Comparison of ENCODE assay signal across 8 cellular contexts in genomic region chr15:88894819-88895767, GRCh38. TPM values are rescaled to one million over a fixed set of nuclear protein-coding genes. Genes with fewer than 3 reads are reported as not detected.
A peak's percentile ranks its signal among the peaks of the same experiment; 100 is the strongest.
DNase-seq lines count a peak whose midpoint lies in the region; ATAC-seq and TF ChIP-seq lines count a peak whose summit lies in the region.

A gene with protein sequence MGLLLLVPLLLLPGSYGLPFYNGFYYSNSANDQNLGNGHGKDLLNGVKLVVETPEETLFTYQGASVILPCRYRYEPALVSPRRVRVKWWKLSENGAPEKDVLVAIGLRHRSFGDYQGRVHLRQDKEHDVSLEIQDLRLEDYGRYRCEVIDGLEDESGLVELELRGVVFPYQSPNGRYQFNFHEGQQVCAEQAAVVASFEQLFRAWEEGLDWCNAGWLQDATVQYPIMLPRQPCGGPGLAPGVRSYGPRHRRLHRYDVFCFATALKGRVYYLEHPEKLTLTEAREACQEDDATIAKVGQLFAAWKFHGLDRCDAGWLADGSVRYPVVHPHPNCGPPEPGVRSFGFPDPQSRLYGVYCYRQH (minus strand): TSS chr15:88895544. CDS start chr15:88887298, 8,246 bp downstream.

- peak; percentile 44 for ATAC-seq in HG03342 (IDR thresholded peaks at IDR 0.05; ENCODE audit: unreplicated experiment)
- ATAC-seq in activated CD4-positive, CD25-positive, alpha-beta regulatory T cell treated with anti-CD3 and anti-CD28 coated beads, Interleukin-2, amount 50 U/mL, for 24 hours, result peak; percentile 61 to 64

- no peak within 1 kb of the TSS for H4K5ac ChIP-seq in mesendoderm (ENCODE audit: low read length)

- no peak within 1 kb of the TSS for H2BK5ac ChIP-seq in mesendoderm (ENCODE audit: low read length)

- no peak within 1 kb of the TSS for H2BK15ac ChIP-seq in mesendoderm (replicated peaks; ENCODE audit: low read depth)

- no peak within 1 kb of the TSS for H3K27ac ChIP-seq in colonic mucosa
- no peak within 1 kb of the TSS for H3K27ac ChIP-seq in mesendoderm (ENCODE audit: low read depth, low read length)

- H3K18ac ChIP-seq in mesendoderm (ENCODE audit: low read length), result peak within 1 kb of the TSS; percentile 6

- H4K8ac ChIP-seq in mesendoderm (ENCODE audit: low read depth, low read length), result no peak within 1 kb of the TSS

- H3K4me2 ChIP-seq in mesendoderm (ENCODE audit: low read length), result peak within 1 kb of the TSS; percentile 93

- TF ChIP-seq CTCF in GM12864 (IDR thresholded peaks at IDR 0.05; ENCODE audit: low read depth, low read length, missing control alignments) (no peak), colonic mucosa (IDR thresholded peaks at IDR 0.05) (no peak)

- H3K23ac ChIP-seq in mesendoderm (ENCODE audit: low read length), result peak within 1 kb of the TSS; percentile 80

- H3K9ac ChIP-seq in colonic mucosa (ENCODE audit: low read depth in 2 of 2, low read length in 2 of 2) (peak within 1 kb of the TSS in 1 of 2 donors; percentile 72), mesendoderm (ENCODE audit: low read length) (peak within 1 kb of the TSS; percentile 65)

- H3K9me3 ChIP-seq in colonic mucosa, result no peaks in the 10 kb centered on the region

- no peaks in the 10 kb centered on the region for H3K27me3 ChIP-seq in colonic mucosa
- no peaks in the 10 kb centered on the region for H3K27me3 ChIP-seq in mesendoderm (ENCODE audit: insufficient read depth, low read length, poor library complexity)

- no peaks in the 10 kb centered on the region for H3K36me3 ChIP-seq in colonic mucosa
- no peaks in the 10 kb centered on the region for H3K36me3 ChIP-seq in mesendoderm (ENCODE audit: control insufficient read depth, insufficient read depth, low read length)

- peak within 1 kb of the TSS; percentile 44 for H3K4me3 ChIP-seq in GM12864 (ENCODE audit: low read depth, low read length)
- peak within 1 kb of the TSS; percentile 46 for H3K4me3 ChIP-seq in colonic mucosa
- peak within 1 kb of the TSS; percentile 36 for H3K4me3 ChIP-seq in mesendoderm (ENCODE audit: low read length)

- no CpG with 5 or more reads among the region's 70 CpGs for WGBS in mesendoderm (ENCODE audit: extremely low coverage, insufficient coverage, low lambda C conversion rate)

- no peaks in the 10 kb centered on the region for H3K79me1 ChIP-seq in mesendoderm (ENCODE audit: low read length)

- intact Hi-C loops in colonic mucosa (cut with DNase I), result no loop called here

- H2BK120ac ChIP-seq in mesendoderm (ENCODE audit: low read depth, low read length), result no peak within 1 kb of the TSS

- no peaks in the 10 kb centered on the region for H3K4me1 ChIP-seq in colonic mucosa
- peaks cover 2% of the 10 kb centered on the region for H3K4me1 ChIP-seq in mesendoderm (ENCODE audit: control insufficient read depth, low read depth, low read length)

- H3K56ac ChIP-seq in mesendoderm (ENCODE audit: low read length), result peak within 1 kb of the TSS; percentile 85

- DNase-seq in GM12864 (ENCODE audit: low read depth) (no peak), colonic mucosa (peak; percentile 35), mesendoderm (peak; percentile 60), NCI-H774 (lab: John Stamatoyannopoulos, UW) (no peak), SW 1271 (lab: John Stamatoyannopoulos, UW) (no peak)
- peak; percentile 32 for DNase-seq in stimulated activated CD8-positive, alpha-beta memory T cell treated with anti-CD3 and anti-CD28 coated beads, Interleukin-7, amount 100 ng/mL, for 24 hours (ENCODE audit: low read depth)

- no peak within 1 kb of the TSS for H2AK5ac ChIP-seq in mesendoderm (ENCODE audit: low read length)

- H3K79me2 ChIP-seq in mesendoderm (ENCODE audit: control insufficient read depth, insufficient read depth, low read length), result no peaks in the 10 kb centered on the region

- H3K4ac ChIP-seq in mesendoderm (ENCODE audit: low read depth, low read length), result no peak within 1 kb of the TSS

RNA-seq across cellular contexts. Expression of the gene that starts here (rescaled TPM):
- total RNA-seq in colonic mucosa, result 1 to 10 TPM; 1.9 to 3.6 TPM
- 4.4 TPM for polyA plus RNA-seq in mesendoderm (2013, experiment 1 of 2)
- polyA plus RNA-seq in mesendoderm (2013, experiment 2 of 2), result 4.3 TPM

Comparison
In these comparisons a context has a peak if more than half of its experiments do, and no peak if none do; other contexts are left out.
1. DNase-seq: peak in colonic mucosa (single experiment), mesendoderm (single experiment) and stimulated activated CD8-positive, alpha-beta memory T cell treated with anti-CD3 and anti-CD28 coated beads, Interleukin-7, amount 100 ng/mL, for 24 hours (single experiment); none in GM12864 (single experiment), NCI-H774 (single experiment) and SW 1271 (0 of 2).
2. Peak in every context shown above with its lines, with median percentiles within 50 percentile points of each other: H3K4me3 ChIP-seq.